In genomic region chr9:130186839-130187522, GRCh38 we compare ENCODE assay signal across 8 cellular contexts. TPM values are rescaled to one million over a fixed set of nuclear protein-coding genes. Genes with fewer than 3 reads are reported as not detected.
DNase-seq lines count a peak whose midpoint lies in the region; ATAC-seq and TF ChIP-seq lines count a peak whose summit lies in the region.

No MANE protein-coding gene starts in this region.

- DNase-seq in GM23248 (peak; percentile 89), NT2/D1 (ENCODE audit: low read depth, low spot score) (peak; percentile 59), osteoblast (ENCODE audit: insufficient read length, low spot score, missing footprints) (peak; percentile 97), NCI-H1048 (lab: John Stamatoyannopoulos, UW) (no peak), NCI-H345 treated with DMSO at 0.1 percent for 48 hours (lab: John Stamatoyannopoulos, UW; ENCODE audit: unreplicated experiment) (no peak)
- DNase-seq in activated CD4-positive, alpha-beta T cell treated with anti-CD3 and anti-CD28 coated beads, Interleukin-2, amount 50 U/mL, for 1 hour: no peak

- no peaks in the 10 kb centered on the region for H3K27me3 ChIP-seq in GM23248 (replicated peaks; ENCODE audit: insufficient read depth)
- H3K27me3 ChIP-seq in NT2/D1 (ENCODE audit: insufficient read depth, insufficient read length): no peaks in the 10 kb centered on the region
- no peaks in the 10 kb centered on the region for H3K27me3 ChIP-seq in esophagus (ENCODE audit: control insufficient read depth in 1 of 2, insufficient read depth in 2 of 2, low read length in 2 of 2)
- H3K27me3 ChIP-seq in osteoblast (ENCODE audit: insufficient read depth, low read length): no peaks in the 10 kb centered on the region

- H3K79me2 ChIP-seq in GM23248 (ENCODE audit: insufficient read depth): peaks cover 93% of the 10 kb centered on the region
- peaks cover 95% of the 10 kb centered on the region for H3K79me2 ChIP-seq in osteoblast (ENCODE audit: insufficient read depth, low read length)

- H3K4me1 ChIP-seq in GM23248 (ENCODE audit: insufficient read depth) (peaks cover 32% of the 10 kb centered on the region), NT2/D1 (ENCODE audit: insufficient read depth, insufficient read length) (peaks cover 39% of the 10 kb centered on the region), esophagus (ENCODE audit: control insufficient read depth in 2 of 2, insufficient read depth in 2 of 2, low read length in 1 of 2) (peaks cover 7 to 25% of the 10 kb centered on the region in 2 donors), osteoblast (ENCODE audit: insufficient read depth, low read length) (peaks cover 55% of the 10 kb centered on the region)

- TF ChIP-seq CTCF in osteoblast (IDR thresholded peaks at IDR 0.05; ENCODE audit: extremely low read depth, low read depth, low read length): no peak

- H4K20me1 ChIP-seq in GM23248 (ENCODE audit: insufficient read depth) (no peaks in the 10 kb centered on the region), osteoblast (ENCODE audit: insufficient read depth, low read length) (peaks cover 60% of the 10 kb centered on the region)

- peak overlapping the region; percentile 52 for H3K4me3 ChIP-seq in GM23248
- H3K4me3 ChIP-seq in NT2/D1 (ENCODE audit: insufficient read length, low read depth): peak overlapping the region; percentile 31
- H3K4me3 ChIP-seq in esophagus (ENCODE audit: low read depth in 1 of 2, low read length in 2 of 2): peak overlapping the region; percentile 45 to 46
- H3K4me3 ChIP-seq in osteoblast (ENCODE audit: insufficient read depth, low read length): no peak overlapping the region

- peak overlapping the region; percentile 56 for H2AFZ ChIP-seq in GM23248
- no peak overlapping the region for H2AFZ ChIP-seq in osteoblast (ENCODE audit: low read length)

- ATAC-seq in HG03196 (IDR thresholded peaks at IDR 0.05; ENCODE audit: unreplicated experiment): no peak

- H3K9me3 ChIP-seq in GM23248 (ENCODE audit: low read depth): no peaks in the 10 kb centered on the region
- no peaks in the 10 kb centered on the region for H3K9me3 ChIP-seq in NT2/D1 (ENCODE audit: insufficient read depth, low read length)
- no peaks in the 10 kb centered on the region for H3K9me3 ChIP-seq in esophagus (ENCODE audit: control insufficient read depth in 2 of 2, insufficient read depth in 1 of 2, low read depth in 1 of 2, low read length in 1 of 2)
- H3K9me3 ChIP-seq in osteoblast (ENCODE audit: low read depth, low read length): no peaks in the 10 kb centered on the region

- peaks cover 15% of the 10 kb centered on the region for H3F3A ChIP-seq in GM23248 (ENCODE audit: insufficient read depth)

- H3K4me2 ChIP-seq in GM23248 (ENCODE audit: unreplicated experiment) (peak overlapping the region; percentile 64), osteoblast (ENCODE audit: insufficient read depth, low read length) (peak overlapping the region; percentile 62)

- H3K27ac ChIP-seq in GM23248 (no peak overlapping the region), esophagus (ENCODE audit: low read depth in 2 of 2, low read length in 1 of 2) (peak overlapping the region; percentile 82 to 88), osteoblast (ENCODE audit: low read depth, low read length) (peak overlapping the region; percentile 48)

- H3K9ac ChIP-seq in GM23248: peak overlapping the region; percentile 45; the same call in 1 of the 2 replicates
- peak overlapping the region; percentile 65 for H3K9ac ChIP-seq in NT2/D1 (ENCODE audit: insufficient read length, low read depth)

- H3K9me2 ChIP-seq in GM23248 (ENCODE audit: insufficient read depth): no peaks in the 10 kb centered on the region

- in situ Hi-C loops in GM23248 (cut with MboI): no loop called here

- H3K36me3 ChIP-seq in GM23248 (ENCODE audit: low read depth) (no peaks in the 10 kb centered on the region), NT2/D1 (ENCODE audit: insufficient read depth, insufficient read length, low read length) (peaks cover 11% of the 10 kb centered on the region), esophagus (ENCODE audit: control insufficient read depth in 2 of 2, insufficient read depth in 2 of 2, low read length in 1 of 2) (no peaks in the 10 kb centered on the region), osteoblast (ENCODE audit: insufficient read depth, low read length) (no peaks in the 10 kb centered on the region)

- 53 to 54% methylated on average over 22 to 25 of the region's 25 CpGs for WGBS in GM23248 (ENCODE audit: low coverage in 1 of 2, low lambda C conversion rate in 2 of 2, missing lambda C conversion rate in 2 of 2), 2 experiments
- 39 to 43% methylated on average over 25 of the region's 25 CpGs for WGBS in esophagus, 2 donors

RNA-seq across cellular contexts. Expression of gene NCS1, which starts 14.8 kb away (rescaled TPM):
- total RNA-seq in GM23248 (2014; rRNA removed; shearing (Covaris generic)): 32.2 and 33.0 TPM in 2 replicates
- 4.7 and 5.7 TPM in 2 replicates for polyA plus RNA-seq in GM23248 (2016; fragmentation: Nextera tagmentation; extraction: Ambion mirVana)
- 10 to 100 TPM; 12.8 to 16.4 TPM for polyA plus RNA-seq in esophagus
- total RNA-seq in osteoblast: 43.0 and 49.9 TPM in 2 replicates

Comparison
In these comparisons a context has a peak if more than half of its experiments do, and no peak if none do; other contexts are left out.
1. DNase-seq: peak in GM23248 (single experiment), NT2/D1 (single experiment) and osteoblast (single experiment); none in NCI-H1048 (single experiment), activated CD4-positive, alpha-beta T cell treated with anti-CD3 and anti-CD28 coated beads, Interleukin-2, amount 50 U/mL, for 1 hour (single experiment) and NCI-H345 treated with DMSO at 0.1 percent for 48 hours (single experiment).